ENCODE assay signal across 7 cellular contexts in the genomic region with DNA sequence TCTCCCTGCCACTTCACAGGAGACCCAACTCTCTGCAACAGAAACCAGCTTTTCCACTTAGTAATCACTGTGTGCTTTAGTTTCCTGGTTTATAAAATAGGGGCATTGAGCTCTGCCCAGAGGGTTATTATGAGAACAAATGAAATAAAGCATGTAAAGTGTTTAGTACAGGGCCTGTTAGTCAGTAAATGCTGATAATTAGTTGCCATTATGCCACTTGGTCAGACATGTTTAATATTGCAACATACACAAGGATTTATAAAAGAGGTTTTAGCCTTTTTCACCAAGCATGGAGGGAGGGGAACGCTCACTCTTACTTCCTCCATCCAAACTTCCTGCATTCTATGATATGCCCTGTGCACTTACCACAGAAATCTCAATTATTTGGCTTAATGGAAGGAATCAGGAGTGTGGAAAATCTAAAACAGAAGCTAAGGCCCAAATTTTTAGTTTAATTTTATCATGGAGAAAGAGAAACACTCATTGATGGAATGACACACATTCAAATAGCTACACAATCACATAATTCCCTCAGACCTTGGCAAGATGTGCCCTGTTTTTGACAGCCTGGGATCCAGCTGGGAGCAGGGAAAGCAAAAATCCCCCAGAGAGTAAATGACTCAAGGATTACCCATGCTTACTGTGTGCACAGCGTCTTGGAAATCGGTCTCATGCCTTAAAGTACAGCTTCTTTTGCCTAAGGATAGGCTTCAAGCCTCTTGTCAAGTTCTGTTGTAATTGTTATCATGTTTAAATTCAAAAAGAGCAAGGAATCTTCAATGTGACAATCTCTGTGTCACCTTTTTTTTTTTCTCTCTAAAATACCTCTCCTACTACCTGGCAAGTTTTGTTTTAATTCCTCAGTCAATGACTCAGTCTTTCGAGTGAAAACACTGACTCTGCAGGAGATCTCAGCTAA. TPM values are rescaled to one million over a fixed set of nuclear protein-coding genes. Genes with fewer than 3 reads are reported as not detected.
DNase-seq lines count a peak whose midpoint lies in the region; ATAC-seq, FAIRE-seq and TF ChIP-seq lines count a peak whose summit lies in the region.

No MANE protein-coding gene starts in this region.

- DNase-seq in HTR-8/SVneo (ENCODE audit: insufficient read length, low spot score): peak; percentile 40
- peak; percentile 95 for DNase-seq in astrocyte of the cerebellum (ENCODE audit: low read depth)
- DNase-seq in hepatocyte (ENCODE audit: low spot score): no peak
- DNase-seq in transverse colon: no peak
- DNase-seq in COR-L47 (lab: John Stamatoyannopoulos, UW): no peak
- DNase-seq in CD1c-positive myeloid dendritic cell (ENCODE audit: extremely low spot score): no peak

- no peaks in the 10 kb centered on the region for H3K9me2 ChIP-seq in hepatocyte (replicated peaks; ENCODE audit: insufficient read depth)

- TF ChIP-seq EP300 in transverse colon (IDR thresholded peaks at IDR 0.05; ENCODE audit: low read depth): no peak

- no peak for FAIRE-seq in HTR-8/SVneo (lab: Jason Lieb, UNC)

- no peaks in the 10 kb centered on the region for H3K9me3 ChIP-seq in hepatocyte (ENCODE audit: low read depth)
- H3K9me3 ChIP-seq in transverse colon: no peaks in the 10 kb centered on the region

- H3K4me1 ChIP-seq in hepatocyte (ENCODE audit: insufficient read depth) (peaks cover 39% of the 10 kb centered on the region), transverse colon (peaks cover 0 to 39% (median 19%) of the 10 kb centered on the region in 4 donors)

- H3K79me2 ChIP-seq in hepatocyte: no peaks in the 10 kb centered on the region

- in situ Hi-C loops in astrocyte of the cerebellum (cut with HindIII; ENCODE audit: low sequenced_read_pairs): no loop called here
- in situ Hi-C loops in transverse colon (cut with MboI; ENCODE audit: low pct_ligation_motif_present in 1 of 4, low pct_unique_long_range_greater_than_20kb in 1 of 4, low sequenced_read_pairs in 3 of 4): loop anchor here in 1 of 4 donors (25.0 kb wide), 1 partner anchor 201 kb away; the partner anchor contains the start of gene SRFBP1

- no peak for ATAC-seq in HG03108 (IDR thresholded peaks at IDR 0.05; ENCODE audit: unreplicated experiment)

- no peak overlapping the region for H3K4me3 ChIP-seq in astrocyte of the cerebellum (ENCODE audit: low read depth, low read length)
- no peak overlapping the region for H3K4me3 ChIP-seq in hepatocyte
- H3K4me3 ChIP-seq in transverse colon: no peak overlapping the region

- peak overlapping the region; percentile 50 for H3K27ac ChIP-seq in hepatocyte
- H3K27ac ChIP-seq in transverse colon: peak overlapping the region; percentile 17 to 56 (median 36)

- no peaks in the 10 kb centered on the region for H3K27me3 ChIP-seq in hepatocyte
- H3K27me3 ChIP-seq in transverse colon: no peaks in the 10 kb centered on the region

- 57% methylated on average over 4 of the region's 4 CpGs for WGBS in hepatocyte (ENCODE audit: low lambda C conversion rate, missing lambda C conversion rate)
- WGBS in transverse colon (ENCODE audit: low coverage in 1 of 2), 2 donors: 58 to 66% methylated on average over 2 to 4 of the region's 4 CpGs

- H2AFZ ChIP-seq in hepatocyte: no peak overlapping the region

- intact Hi-C loops in transverse colon (cut with DNase I; ENCODE audit: low total_unique reads): no loop called here

- H4K20me1 ChIP-seq in hepatocyte (ENCODE audit: insufficient read depth, poor library complexity, severe bottlenecking): no peaks in the 10 kb centered on the region

- TF ChIP-seq POLR2A in transverse colon (IDR thresholded peaks at IDR 0.05): no peak

- H3K36me3 ChIP-seq in hepatocyte (replicated peaks; ENCODE audit: insufficient read depth, low read depth) (no peaks in the 10 kb centered on the region), transverse colon (no peaks in the 10 kb centered on the region)

- no peak for TF ChIP-seq CTCF in astrocyte of the cerebellum (IDR thresholded peaks at IDR 0.05; ENCODE audit: low read depth, low read length, missing control alignments)
- no peak for TF ChIP-seq CTCF in hepatocyte (IDR thresholded peaks at IDR 0.05; ENCODE audit: poor library complexity)
- no peak for TF ChIP-seq CTCF in transverse colon (IDR thresholded peaks at IDR 0.05)

- peak overlapping the region; percentile 1 for H3K4me2 ChIP-seq in hepatocyte

RNA-seq across cellular contexts. Expression of gene ZNF474, which starts 34.1 kb away (rescaled TPM):
- total RNA-seq in hepatocyte (0.43 and 1.9 TPM in 2 replicates), transverse colon (not detected)
- polyA plus RNA-seq in hepatocyte: 1.7 and 2.8 TPM in 2 replicates

Comparison
In these comparisons a context has a peak if more than half of its experiments do, and no peak if none do; other contexts are left out.
1. DNase-seq: peak in HTR-8/SVneo (single experiment) and astrocyte of the cerebellum (single experiment); none in hepatocyte (single experiment), transverse colon (single experiment), COR-L47 (single experiment) and CD1c-positive myeloid dendritic cell (single experiment).